In genomic region chr10:52027055-52027454, GRCh38 we compare ENCODE assay signal across 9 cellular contexts.
"Had no signal": no experiment of that assay in that cellular context is flagged by ENCODE, and none has a peak within 500 bp of the region (broad histone marks: within the 10 kb centered on the region; RNA-seq: fewer than 3 reads in every experiment).

No MANE protein-coding gene starts in this region.

- DNase-seq: activated CD4-positive, alpha-beta T cell treated with anti-CD3 and anti-CD28 coated beads, Interleukin-2, amount 50 U/mL, for 1 hour; amygdala; dermis blood vessel endothelial cell; kidney; pancreas; stomach had no signal

- ATAC-seq: gastroesophageal sphincter, pancreas had no signal

- H3K36me3 ChIP-seq: gastroesophageal sphincter, pancreas, stomach, thoracic aorta had no signal

- H3K27me3 ChIP-seq: gastroesophageal sphincter, pancreas, stomach had no signal

- H3K4me3 ChIP-seq: gastroesophageal sphincter, pancreas, stomach, thoracic aorta had no signal

- FAIRE-seq: kidney, pancreas, TTC549 had no signal

- H3K9me3 ChIP-seq: gastroesophageal sphincter, pancreas, stomach, thoracic aorta had no signal

- H3K27ac ChIP-seq: gastroesophageal sphincter, pancreas, stomach, thoracic aorta had no signal

- H3K4me1 ChIP-seq: pancreas, stomach had no signal
